Comparison of ENCODE assay signal across 1 cellular context in genomic region chr4:6749340-6750171, GRCh38.
TF ChIP-seq lines count a peak whose summit lies in the region.

No MANE protein-coding gene starts in this region.

TF ChIP-seq in HepG2, 621 proteins besides CTCF, POLR2A, EP300 and RAD21 (continued from another document and continues in another):
- TF ChIP-seq, protein P1, sequence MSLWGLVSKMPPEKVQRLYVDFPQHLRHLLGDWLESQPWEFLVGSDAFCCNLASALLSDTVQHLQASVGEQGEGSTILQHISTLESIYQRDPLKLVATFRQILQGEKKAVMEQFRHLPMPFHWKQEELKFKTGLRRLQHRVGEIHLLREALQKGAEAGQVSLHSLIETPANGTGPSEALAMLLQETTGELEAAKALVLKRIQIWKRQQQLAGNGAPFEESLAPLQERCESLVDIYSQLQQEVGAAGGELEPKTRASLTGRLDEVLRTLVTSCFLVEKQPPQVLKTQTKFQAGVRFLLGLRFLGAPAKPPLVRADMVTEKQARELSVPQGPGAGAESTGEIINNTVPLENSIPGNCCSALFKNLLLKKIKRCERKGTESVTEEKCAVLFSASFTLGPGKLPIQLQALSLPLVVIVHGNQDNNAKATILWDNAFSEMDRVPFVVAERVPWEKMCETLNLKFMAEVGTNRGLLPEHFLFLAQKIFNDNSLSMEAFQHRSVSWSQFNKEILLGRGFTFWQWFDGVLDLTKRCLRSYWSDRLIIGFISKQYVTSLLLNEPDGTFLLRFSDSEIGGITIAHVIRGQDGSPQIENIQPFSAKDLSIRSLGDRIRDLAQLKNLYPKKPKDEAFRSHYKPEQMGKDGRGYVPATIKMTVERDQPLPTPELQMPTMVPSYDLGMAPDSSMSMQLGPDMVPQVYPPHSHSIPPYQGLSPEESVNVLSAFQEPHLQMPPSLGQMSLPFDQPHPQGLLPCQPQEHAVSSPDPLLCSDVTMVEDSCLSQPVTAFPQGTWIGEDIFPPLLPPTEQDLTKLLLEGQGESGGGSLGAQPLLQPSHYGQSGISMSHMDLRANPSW (CRISPR knock-in tag; IDR thresholded peaks at IDR 0.05; ENCODE audit: borderline replicate concordance): no peak
- TF ChIP-seq SNAPC2 (CRISPR knock-in tag; IDR thresholded peaks at IDR 0.05) (no peak), TERF1 (CRISPR knock-in tag; IDR thresholded peaks at IDR 0.05) (no peak), KDM2A (CRISPR knock-in tag; IDR thresholded peaks at IDR 0.05; ENCODE audit: borderline replicate concordance, low read depth) (no peak; the same call in 1 of the 2 replicates), NKX3-1 (CRISPR knock-in tag; IDR thresholded peaks at IDR 0.05) (peak; percentile 84), ZNF101 (CRISPR knock-in tag; IDR thresholded peaks at IDR 0.05; ENCODE audit: borderline replicate concordance, low read depth) (no peak), LRRFIP1 (CRISPR knock-in tag; conservative IDR thresholded peaks at IDR 0.05) (no peak), ZNF709 (CRISPR knock-in tag; IDR thresholded peaks at IDR 0.05) (peak; percentile 87), ZNF552 (CRISPR knock-in tag; IDR thresholded peaks at IDR 0.05; ENCODE audit: borderline replicate concordance) (peak; percentile 85; the same call in 1 of the 2 replicates), ZBTB20 (CRISPR knock-in tag; IDR thresholded peaks at IDR 0.05; ENCODE audit: borderline replicate concordance, low read depth) (peak; percentile 58), ZNF549 (CRISPR knock-in tag; IDR thresholded peaks at IDR 0.05) (no peak), ZBTB42 (CRISPR knock-in tag; IDR thresholded peaks at IDR 0.05) (peak; percentile 79; the same call in 1 of the 2 replicates), ZFYVE20 (CRISPR knock-in tag; IDR thresholded peaks at IDR 0.05; ENCODE audit: borderline replicate concordance, low read depth) (no peak), ZNF333 (CRISPR knock-in tag; IDR thresholded peaks at IDR 0.05; ENCODE audit: borderline replicate concordance) (peak; percentile 94; the same call in 1 of the 2 replicates), SOX5 (CRISPR knock-in tag; IDR thresholded peaks at IDR 0.05; ENCODE audit: borderline replicate concordance) (peak; percentile 79), ZHX2 (IDR thresholded peaks at IDR 0.05; ENCODE audit: low read depth) (no peak), ZHX2 (CRISPR knock-in tag; IDR thresholded peaks at IDR 0.05; ENCODE audit: borderline replicate concordance) (no peak), SIX1 (CRISPR knock-in tag; IDR thresholded peaks at IDR 0.05; ENCODE audit: borderline replicate concordance) (peak; percentile 47; the same call in 1 of the 2 replicates), ZBTB1 (CRISPR knock-in tag; IDR thresholded peaks at IDR 0.05; ENCODE audit: borderline replicate concordance) (no peak), ZEB1 (IDR thresholded peaks at IDR 0.05; ENCODE audit: insufficient replicate concordance, low read depth) (no peak), PAF1 (CRISPR knock-in tag; IDR thresholded peaks at IDR 0.05) (no peak), NR1H2 (CRISPR knock-in tag; IDR thresholded peaks at IDR 0.05; ENCODE audit: borderline replicate concordance, low read depth) (no peak), MBD4 (IDR thresholded peaks at IDR 0.05; ENCODE audit: borderline replicate concordance, low read length) (no peak), ZNF556 (CRISPR knock-in tag; IDR thresholded peaks at IDR 0.05; ENCODE audit: borderline replicate concordance) (peak; percentile 56; the same call in 1 of the 2 replicates), ZSCAN9 (CRISPR knock-in tag; IDR thresholded peaks at IDR 0.05; ENCODE audit: borderline replicate concordance) (no peak; the same call in 1 of the 2 replicates), YY1 (IDR thresholded peaks at IDR 0.05; ENCODE audit: insufficient read depth, insufficient replicate concordance, low read depth, low read length) (peak; percentile 70), XBP1 (CRISPR knock-in tag; IDR thresholded peaks at IDR 0.05) (no peak), ZNF205 (CRISPR knock-in tag; IDR thresholded peaks at IDR 0.05) (no peak), HES4 (CRISPR knock-in tag; IDR thresholded peaks at IDR 0.05; ENCODE audit: borderline replicate concordance) (no peak), BRD4 (CRISPR knock-in tag; IDR thresholded peaks at IDR 0.05) (peak; percentile 87), HNF4G (IDR thresholded peaks at IDR 0.05; ENCODE audit: borderline replicate concordance, low read depth, low read length) (peak; percentile 74; the same call in 1 of the 2 replicates), HNF4G (CRISPR knock-in tag; IDR thresholded peaks at IDR 0.05; ENCODE audit: borderline replicate concordance, low read depth) (peak; percentile 90), ETS1 (CRISPR knock-in tag; IDR thresholded peaks at IDR 0.05) (peak; percentile 19; the same call in 1 of the 2 replicates), ZNF704 (CRISPR knock-in tag; IDR thresholded peaks at IDR 0.05; ENCODE audit: borderline replicate concordance) (0 out of 2 replicates have a peak, but pooled peaks have one; percentile 82), ZNF746 (CRISPR knock-in tag; IDR thresholded peaks at IDR 0.05) (no peak; the same call in 1 of the 2 replicates), MBNL3 (CRISPR knock-in tag; conservative IDR thresholded peaks at IDR 0.05) (no peak), PCBP1 (IDR thresholded peaks at IDR 0.05; ENCODE audit: borderline replicate concordance, low read depth, low read length) (no peak), ZMYM2 (CRISPR knock-in tag; IDR thresholded peaks at IDR 0.05) (peak; percentile 69; the same call in 1 of the 2 replicates), BRCA1 (CRISPR knock-in tag; IDR thresholded peaks at IDR 0.05) (no peak), GATAD2A (CRISPR knock-in tag; IDR thresholded peaks at IDR 0.05) (peak; percentile 91), ZBTB43 (CRISPR knock-in tag; conservative IDR thresholded peaks at IDR 0.05) (peak; percentile 94), FOXJ3 (CRISPR knock-in tag; IDR thresholded peaks at IDR 0.05; ENCODE audit: borderline replicate concordance) (peak; percentile 60; the same call in 1 of the 2 replicates), ZBTB38 (CRISPR knock-in tag; IDR thresholded peaks at IDR 0.05) (peak; percentile 82; the same call in 1 of the 2 replicates), KLF13 (CRISPR knock-in tag; IDR thresholded peaks at IDR 0.05) (no peak)
- TF ChIP-seq, protein P2, sequence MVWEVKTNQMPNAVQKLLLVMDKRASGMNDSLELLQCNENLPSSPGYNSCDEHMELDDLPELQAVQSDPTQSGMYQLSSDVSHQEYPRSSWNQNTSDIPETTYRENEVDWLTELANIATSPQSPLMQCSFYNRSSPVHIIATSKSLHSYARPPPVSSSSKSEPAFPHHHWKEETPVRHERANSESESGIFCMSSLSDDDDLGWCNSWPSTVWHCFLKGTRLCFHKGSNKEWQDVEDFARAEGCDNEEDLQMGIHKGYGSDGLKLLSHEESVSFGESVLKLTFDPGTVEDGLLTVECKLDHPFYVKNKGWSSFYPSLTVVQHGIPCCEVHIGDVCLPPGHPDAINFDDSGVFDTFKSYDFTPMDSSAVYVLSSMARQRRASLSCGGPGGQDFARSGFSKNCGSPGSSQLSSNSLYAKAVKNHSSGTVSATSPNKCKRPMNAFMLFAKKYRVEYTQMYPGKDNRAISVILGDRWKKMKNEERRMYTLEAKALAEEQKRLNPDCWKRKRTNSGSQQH (CRISPR knock-in tag; IDR thresholded peaks at IDR 0.05; ENCODE audit: low read depth): peak; percentile 45; the same call in 1 of the 2 replicates
- TF ChIP-seq, protein P3, sequence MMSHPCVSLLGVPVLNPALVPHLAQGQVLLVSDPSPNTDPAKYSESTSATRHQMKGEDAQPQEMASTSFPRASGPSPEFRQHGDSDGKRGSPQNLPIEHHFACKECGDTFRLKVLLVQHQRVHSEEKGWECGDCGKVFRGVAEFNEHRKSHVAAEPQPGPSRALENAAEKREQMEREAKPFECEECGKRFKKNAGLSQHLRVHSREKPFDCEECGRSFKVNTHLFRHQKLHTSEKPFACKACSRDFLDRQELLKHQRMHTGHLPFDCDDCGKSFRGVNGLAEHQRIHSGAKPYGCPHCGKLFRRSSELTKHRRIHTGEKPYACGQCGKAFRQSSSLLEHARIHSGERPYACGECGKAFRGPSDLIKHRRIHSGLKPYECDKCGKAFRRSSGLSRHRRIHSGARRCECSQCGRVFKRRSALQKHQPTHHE (CRISPR knock-in tag; IDR thresholded peaks at IDR 0.05; ENCODE audit: borderline replicate concordance): no peak; the same call in 1 of the 2 replicates
